11 cellular contexts compared by ENCODE assay signal in the genomic region with DNA sequence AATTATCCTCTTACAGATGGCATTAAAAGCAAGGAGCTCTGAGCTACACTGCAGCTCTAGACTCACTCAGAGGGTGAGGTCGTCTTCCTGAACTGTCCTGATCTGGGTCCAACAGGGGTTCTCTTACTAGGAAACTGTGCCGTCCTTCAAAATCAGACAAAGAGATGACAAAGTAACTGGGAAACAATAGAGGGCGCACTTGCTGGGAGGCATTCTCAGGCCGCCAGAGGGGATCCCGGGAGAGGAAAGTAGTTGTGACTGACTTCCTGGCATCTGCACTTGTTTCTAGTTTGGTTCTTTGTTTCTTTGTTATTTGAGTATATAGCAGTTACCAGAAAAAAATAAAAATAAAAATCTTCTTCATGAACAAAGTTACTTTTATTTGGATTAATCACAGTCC.
DNase-seq lines count a peak whose midpoint lies in the region; ATAC-seq, FAIRE-seq and TF ChIP-seq lines count a peak whose summit lies in the region.
"Had no signal": no experiment of that assay in that cellular context is flagged by ENCODE, and none has a peak within 500 bp of the region (broad histone marks: within the 10 kb centered on the region; RNA-seq: fewer than 3 reads in every experiment).

No MANE protein-coding gene starts in this region.

- no peak overlapping the region for H3K4me2 ChIP-seq in keratinocyte (ENCODE audit: control insufficient read depth, extremely low read depth, insufficient read depth, low read depth, low read length)

- H2AFZ ChIP-seq in keratinocyte (ENCODE audit: control insufficient read depth, low read length), result no peak overlapping the region

- POLR2A ChIA-PET in HEK293 (lab: Yijun Ruan, JAX), result interaction anchor here (0.5 kb wide), 1 partner anchor 63 kb away, joined by 4 read pairs; no protein-coding TSS in a partner anchor

- no peak for FAIRE-seq in keratinocyte (lab: Jason Lieb, UNC)
- FAIRE-seq: RCC 7860 had no signal

- H3K9me3 ChIP-seq in HEK293 (ENCODE audit: control insufficient read depth, insufficient read depth, low read depth, low read length) (no peaks in the 10 kb centered on the region), keratinocyte (ENCODE audit: control insufficient read depth, low read depth, low read length) (no peaks in the 10 kb centered on the region)
- H3K9me3 ChIP-seq: vagina had no signal

- H3K36me3 Mint-ChIP-seq in HFFc6 (ENCODE audit: low read depth), result peaks cover 4% of the 10 kb centered on the region; the same call in 1 of the 2 replicates
- H3K36me3 Mint-ChIP-seq: activated naive CD8-positive, alpha-beta T cell treated with anti-CD3 and anti-CD28 coated beads for 36 hours had no signal

- no peaks in the 10 kb centered on the region for H3K36me3 ChIP-seq in HEK293 (ENCODE audit: control insufficient read depth in 2 of 2, insufficient read depth in 1 of 2, low read length in 2 of 2)
- H3K36me3 ChIP-seq in keratinocyte (ENCODE audit: control insufficient read depth in 2 of 2, extremely low read depth in 1 of 2, insufficient read depth in 2 of 2, low read length in 2 of 2), result no peaks in the 10 kb centered on the region
- H3K36me3 ChIP-seq: vagina had no signal

- H3K9ac ChIP-seq in keratinocyte (ENCODE audit: control insufficient read depth, extremely low read depth, insufficient read depth, low read length), result no peak overlapping the region

- TF ChIP-seq CTCF in HEK293 (tag by site-specific recombination; IDR thresholded peaks at IDR 0.05), result no peak; the same call in none of the 2 replicates
- TF ChIP-seq CTCF in keratinocyte (optimal IDR thresholded peaks at IDR 0.05 in 1 of 3, IDR thresholded peaks at IDR 0.05 in 1 of 3, conservative IDR thresholded peaks at IDR 0.05 in 1 of 3; ENCODE audit: extremely low read depth in 1 of 3, insufficient read depth in 2 of 3, low read length in 3 of 3), result peak; percentile 52 to 68 (median 59)
- no peak; the same call in 1 of the 2 replicates for TF ChIP-seq CTCF in HFFc6 (IDR thresholded peaks at IDR 0.05)

- no peak overlapping the region for H3K4me3 Mint-ChIP-seq in HFFc6
- H3K4me3 Mint-ChIP-seq: activated naive CD8-positive, alpha-beta T cell treated with anti-CD3 and anti-CD28 coated beads for 36 hours had no signal

- dilution Hi-C loops in keratinocyte (cut with MboI; ENCODE audit: extremely low pct_ligation_motif_present, low sequenced_read_pairs), result no loop called here

- no peaks in the 10 kb centered on the region for H3K27me3 Mint-ChIP-seq in HFFc6 (ENCODE audit: insufficient read depth)

- H3K27ac ChIP-seq in HEK293 (ENCODE audit: extremely low read depth, low read depth, low read length) (no peak overlapping the region), keratinocyte (ENCODE audit: control insufficient read depth, insufficient read depth, low read length) (no peak overlapping the region)
- H3K27ac ChIP-seq: vagina had no signal

- H3K79me2 ChIP-seq in keratinocyte (ENCODE audit: control insufficient read depth, insufficient read depth, low read length), result no peaks in the 10 kb centered on the region

- H3K9me3 Mint-ChIP-seq in HFFc6, result peaks cover 34% of the 10 kb centered on the region

- no peak overlapping the region for H3K4me3 ChIP-seq in HEK293 (ENCODE audit: low read depth, low read length)
- H3K4me3 ChIP-seq in keratinocyte (ENCODE audit: control insufficient read depth in 2 of 3, extremely low read depth in 1 of 3, insufficient read depth in 2 of 3, low read depth in 1 of 3, low read length in 3 of 3), result no peak overlapping the region
- H3K4me3 ChIP-seq: vagina had no signal

- H3K9me1 ChIP-seq in keratinocyte (ENCODE audit: control insufficient read depth, extremely low read depth, insufficient read depth, low read length), result no peaks in the 10 kb centered on the region

- CTCF ChIA-PET in HEK293 (lab: Yijun Ruan, JAX), result interaction anchor here (0.5 to 2.2 kb wide), 22 partner anchors 10 to 921 kb away, joined by 3 to 10 read pairs (median 4); no protein-coding TSS in a partner anchor

- peak; percentile 21 for DNase-seq in AG20443 (ENCODE audit: low spot score)
- peak; percentile 5 for DNase-seq in SKM-1 treated with dmso at 0.1 percent for 144 hours (lab: John Stamatoyannopoulos, UW; ENCODE audit: unreplicated experiment)
- no peak for DNase-seq in keratinocyte (ENCODE audit: low read depth, low spot score)
- no peak for DNase-seq in HFFc6
- DNase-seq in activated effector memory CD4-positive, alpha-beta T cell treated with Interleukin-2 at 50 U/mL for 16 hours, result no peak
- DNase-seq: activated naive CD8-positive, alpha-beta T cell treated with anti-CD3 and anti-CD28 coated beads for 36 hours had no signal

- H3K27ac Mint-ChIP-seq in HFFc6, result no peak overlapping the region
- H3K27ac Mint-ChIP-seq: activated naive CD8-positive, alpha-beta T cell treated with anti-CD3 and anti-CD28 coated beads for 36 hours had no signal

- ATAC-seq in HG02870 (IDR thresholded peaks at IDR 0.05; ENCODE audit: unreplicated experiment) (no peak), HG02884 (IDR thresholded peaks at IDR 0.05; ENCODE audit: unreplicated experiment) (no peak)

- no peaks in the 10 kb centered on the region for H3K4me1 Mint-ChIP-seq in HFFc6 (ENCODE audit: low read depth)
- H3K4me1 Mint-ChIP-seq: activated naive CD8-positive, alpha-beta T cell treated with anti-CD3 and anti-CD28 coated beads for 36 hours had no signal

- no peaks in the 10 kb centered on the region for H3K27me3 ChIP-seq in keratinocyte (ENCODE audit: control insufficient read depth, extremely low read depth, insufficient read depth, low read length)
- H3K27me3 ChIP-seq: vagina had no signal

- no peaks in the 10 kb centered on the region for H4K20me1 ChIP-seq in keratinocyte (ENCODE audit: control insufficient read depth, extremely low read depth, insufficient read depth, low read length)

- H3K4me1 ChIP-seq in HEK293 (ENCODE audit: control insufficient read depth, insufficient read depth, low read length) (no peaks in the 10 kb centered on the region), keratinocyte (ENCODE audit: control insufficient read depth, extremely low read depth, insufficient read depth, low read length) (no peaks in the 10 kb centered on the region)
- H3K4me1 ChIP-seq: vagina had no signal

TF ChIP-seq in HEK293, 187 proteins besides CTCF, POLR2A, EP300 and RAD21 (continues in another document):
- TF ChIP-seq ZNF155 (tag by site-specific recombination; IDR thresholded peaks at IDR 0.05) (no peak), ZNF16 (tag by site-specific recombination; IDR thresholded peaks at IDR 0.05; ENCODE audit: low read depth) (no peak), ZNF785 (tag by site-specific recombination; IDR thresholded peaks at IDR 0.05) (no peak), ZNF274 (IDR thresholded peaks at IDR 0.05; ENCODE audit: low read length) (no peak), ZNF274 (tag by site-specific recombination; IDR thresholded peaks at IDR 0.05; ENCODE audit: borderline replicate concordance) (no peak), ZEB2 (tag by site-specific recombination; IDR thresholded peaks at IDR 0.05) (0 out of 2 replicates have a peak, but pooled peaks have one; percentile 23), ZNF660 (tag by site-specific recombination; IDR thresholded peaks at IDR 0.05) (0 out of 2 replicates have a peak, but pooled peaks have one; percentile 59), KLF1 (tag by site-specific recombination; IDR thresholded peaks at IDR 0.05) (no peak), YY2 (tag by site-specific recombination; IDR thresholded peaks at IDR 0.05) (no peak)
- TF ChIP-seq, protein P1, sequence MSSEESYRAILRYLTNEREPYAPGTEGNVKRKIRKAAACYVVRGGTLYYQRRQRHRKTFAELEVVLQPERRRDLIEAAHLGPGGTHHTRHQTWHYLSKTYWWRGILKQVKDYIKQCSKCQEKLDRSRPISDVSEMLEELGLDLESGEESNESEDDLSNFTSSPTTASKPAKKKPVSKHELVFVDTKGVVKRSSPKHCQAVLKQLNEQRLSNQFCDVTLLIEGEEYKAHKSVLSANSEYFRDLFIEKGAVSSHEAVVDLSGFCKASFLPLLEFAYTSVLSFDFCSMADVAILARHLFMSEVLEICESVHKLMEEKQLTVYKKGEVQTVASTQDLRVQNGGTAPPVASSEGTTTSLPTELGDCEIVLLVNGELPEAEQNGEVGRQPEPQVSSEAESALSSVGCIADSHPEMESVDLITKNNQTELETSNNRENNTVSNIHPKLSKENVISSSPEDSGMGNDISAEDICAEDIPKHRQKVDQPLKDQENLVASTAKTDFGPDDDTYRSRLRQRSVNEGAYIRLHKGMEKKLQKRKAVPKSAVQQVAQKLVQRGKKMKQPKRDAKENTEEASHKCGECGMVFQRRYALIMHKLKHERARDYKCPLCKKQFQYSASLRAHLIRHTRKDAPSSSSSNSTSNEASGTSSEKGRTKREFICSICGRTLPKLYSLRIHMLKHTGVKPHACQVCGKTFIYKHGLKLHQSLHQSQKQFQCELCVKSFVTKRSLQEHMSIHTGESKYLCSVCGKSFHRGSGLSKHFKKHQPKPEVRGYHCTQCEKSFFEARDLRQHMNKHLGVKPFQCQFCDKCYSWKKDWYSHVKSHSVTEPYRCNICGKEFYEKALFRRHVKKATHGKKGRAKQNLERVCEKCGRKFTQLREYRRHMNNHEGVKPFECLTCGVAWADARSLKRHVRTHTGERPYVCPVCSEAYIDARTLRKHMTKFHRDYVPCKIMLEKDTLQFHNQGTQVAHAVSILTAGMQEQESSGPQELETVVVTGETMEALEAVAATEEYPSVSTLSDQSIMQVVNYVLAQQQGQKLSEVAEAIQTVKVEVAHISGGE (tag by site-specific recombination; conservative IDR thresholded peaks at IDR 0.05; ENCODE audit: low read depth), result no peak
- TF ChIP-seq, protein P2, sequence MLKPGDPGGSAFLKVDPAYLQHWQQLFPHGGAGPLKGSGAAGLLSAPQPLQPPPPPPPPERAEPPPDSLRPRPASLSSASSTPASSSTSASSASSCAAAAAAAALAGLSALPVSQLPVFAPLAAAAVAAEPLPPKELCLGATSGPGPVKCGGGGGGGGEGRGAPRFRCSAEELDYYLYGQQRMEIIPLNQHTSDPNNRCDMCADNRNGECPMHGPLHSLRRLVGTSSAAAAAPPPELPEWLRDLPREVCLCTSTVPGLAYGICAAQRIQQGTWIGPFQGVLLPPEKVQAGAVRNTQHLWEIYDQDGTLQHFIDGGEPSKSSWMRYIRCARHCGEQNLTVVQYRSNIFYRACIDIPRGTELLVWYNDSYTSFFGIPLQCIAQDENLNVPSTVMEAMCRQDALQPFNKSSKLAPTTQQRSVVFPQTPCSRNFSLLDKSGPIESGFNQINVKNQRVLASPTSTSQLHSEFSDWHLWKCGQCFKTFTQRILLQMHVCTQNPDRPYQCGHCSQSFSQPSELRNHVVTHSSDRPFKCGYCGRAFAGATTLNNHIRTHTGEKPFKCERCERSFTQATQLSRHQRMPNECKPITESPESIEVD (tag by site-specific recombination; IDR thresholded peaks at IDR 0.05), result no peak

Comparison
In these comparisons a context has a peak if more than half of its experiments do, and no peak if none do; other contexts are left out.
1. DNase-seq: peak in AG20443 (single experiment) and SKM-1 treated with dmso at 0.1 percent for 144 hours (single experiment); none in keratinocyte (single experiment), HFFc6 (single experiment) and activated effector memory CD4-positive, alpha-beta T cell treated with Interleukin-2 at 50 U/mL for 16 hours (single experiment).
2. CTCF ChIP-seq: peak in keratinocyte (3 of 3); none in HEK293 (single experiment) and HFFc6 (single experiment).